Comparison of ENCODE assay signal across 25 cellular contexts in the genomic region with DNA sequence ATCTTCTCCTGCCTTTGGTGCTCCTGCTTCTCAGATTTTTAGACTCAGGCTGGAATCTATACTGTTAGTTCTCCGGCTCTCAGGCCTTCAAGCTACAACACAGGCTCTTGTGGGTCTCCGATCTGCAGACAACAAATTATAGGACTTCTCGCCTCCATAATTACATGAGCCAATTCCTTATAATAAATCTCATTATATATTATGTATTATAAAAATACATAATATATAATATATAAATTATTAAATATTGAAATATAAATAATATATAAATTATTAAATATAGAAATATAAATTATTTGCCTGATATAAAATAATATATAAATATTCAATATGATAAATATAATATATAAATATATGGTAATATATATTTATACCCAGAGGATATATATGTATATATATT.
"Had no signal": no experiment of that assay in that cellular context is flagged by ENCODE, and none has a peak within 500 bp of the region (broad histone marks: within the 10 kb centered on the region; RNA-seq: fewer than 3 reads in every experiment).

No MANE protein-coding gene starts in this region.

- H3K27me3 ChIP-seq: adrenal gland, Peyer's patch, SJSA1 had no signal

- H3K4me1 ChIP-seq: adrenal gland, Peyer's patch had no signal

- H3K27ac ChIP-seq: adrenal gland, Peyer's patch, SJSA1, VCaP had no signal

- DNase-seq: activated CD4-positive, alpha-beta T cell treated with anti-CD3 and anti-CD28 coated beads for 4 hours; activated CD8-positive, alpha-beta memory T cell treated with anti-CD3 and anti-CD28 coated beads, Interleukin-2, amount 50 U/mL, for 4 hours; activated CD8-positive, alpha-beta T cell treated with anti-CD3 and anti-CD28 coated beads for 36 hours; activated naive CD4-positive, alpha-beta T cell treated with anti-CD3 and anti-CD28 coated beads, Interleukin-2, amount 50 U/mL, for 16 hours; activated naive CD8-positive, alpha-beta T cell treated with anti-CD3 and anti-CD28 coated beads, Interleukin-2, amount 10 ng/mL, durations not matched to agents 7 days and 5 days; activated T-cell treated with anti-CD3 and anti-CD28 coated beads, Interleukin-2, amount 50 U/mL, for 1 hour; adrenal gland; anterior cingulate cortex; caudate nucleus; Kasumi-1; NCI-H1105 treated with DMSO at 0.1 percent for 48 hours; NCI-H1436 treated with DMSO at 0.1 percent for 48 hours; NCI-H187; NCI-H2081; NCI-H510A treated with DMSO at 0.1 percent for 48 hours; NCI-H69; Peyer's patch; SHP77; SW 1271; T-helper 17 cell; T1000 had no signal

- H3K9me3 ChIP-seq: adrenal gland, Peyer's patch, SJSA1 had no signal

- ATAC-seq: activated CD4-positive, CD25-positive, alpha-beta regulatory T cell treated with anti-CD3 and anti-CD28 coated beads, Interleukin-2, amount 50 U/mL, for 24 hours; activated CD8-positive, alpha-beta T cell treated with anti-CD3 and anti-CD28 coated beads for 36 hours; SK-N-SH treated with all-trans-retinoic acid at 6 μM for 48 hours; T-helper 17 cell had no signal

- H3K4me3 ChIP-seq: adrenal gland, Peyer's patch, SJSA1 had no signal

- H3K36me3 ChIP-seq: adrenal gland, Peyer's patch, SJSA1 had no signal
